ENCODE assay signal across 8 cellular contexts in the genomic region with DNA sequence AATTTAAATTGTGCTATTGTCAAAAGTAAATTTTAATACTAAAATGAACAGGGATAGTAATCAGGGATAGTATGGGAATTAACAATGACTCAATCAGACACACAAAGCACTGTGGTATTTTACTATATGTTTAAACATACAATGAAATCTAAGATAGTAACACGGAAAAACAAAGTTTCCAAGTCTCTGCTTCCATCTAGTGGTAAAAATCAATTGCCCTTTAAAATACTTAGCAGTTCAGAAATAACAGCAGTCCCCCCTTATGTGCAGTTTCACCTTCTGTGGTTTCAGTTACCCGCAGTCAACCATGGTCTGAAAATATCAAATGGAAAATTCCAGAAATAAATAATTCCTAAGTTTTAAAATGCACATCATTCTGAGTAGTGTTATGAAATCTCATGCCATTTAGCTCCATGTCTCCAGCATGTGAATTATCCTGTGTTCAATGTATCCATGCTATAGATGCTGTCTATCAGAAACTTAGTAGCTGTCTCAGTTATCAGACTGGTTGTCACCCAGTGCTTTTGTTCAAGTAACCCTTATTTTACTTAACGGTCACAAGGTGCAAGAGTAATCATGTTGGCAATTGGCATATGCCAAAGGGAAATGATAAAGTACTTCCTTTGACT. TPM values are rescaled to one million over a fixed set of nuclear protein-coding genes. Genes with fewer than 3 reads are reported as not detected.
A peak's percentile ranks its signal among the peaks of the same experiment; 100 is the strongest.
DNase-seq lines count a peak whose midpoint lies in the region; ATAC-seq, FAIRE-seq and TF ChIP-seq lines count a peak whose summit lies in the region.

No MANE protein-coding gene starts in this region.

- no peaks in the 10 kb centered on the region for H3K4me1 ChIP-seq in Panc1 (ENCODE audit: control insufficient read depth, insufficient read depth, low read length)

- no peak for FAIRE-seq in urothelium cell line (lab: Jason Lieb, UNC)

- H3K27ac ChIP-seq in Panc1 (ENCODE audit: low read length) = no peak overlapping the region

- POLR2A ChIA-PET in Panc1 (lab: Charles Lee) = no interaction called here

- no peaks in the 10 kb centered on the region for H3K9me3 ChIP-seq in Panc1 (ENCODE audit: control insufficient read depth, insufficient read depth, low read depth, low read length)

- H3K36me3 Mint-ChIP-seq in activated CD4-positive, alpha-beta T cell treated with anti-CD3 and anti-CD28 coated beads, Interleukin-2, amount 10 ng/mL, durations not matched to agents 24 days and 14 days (ENCODE audit: low read depth) = peaks cover 28% of the 10 kb centered on the region

- no peaks in the 10 kb centered on the region for H3K27me3 Mint-ChIP-seq in activated CD4-positive, alpha-beta T cell treated with anti-CD3 and anti-CD28 coated beads, Interleukin-2, amount 10 ng/mL, durations not matched to agents 24 days and 14 days

- H3K36me3 ChIP-seq in Panc1 (ENCODE audit: control insufficient read depth, insufficient read depth, low read length) = peaks cover 5% of the 10 kb centered on the region; the same call in 1 of the 2 replicates

- TF ChIP-seq POLR2A in erythroblast (IDR thresholded peaks at IDR 0.05; ENCODE audit: low read length) = no peak

- peak overlapping the region; percentile 51 for H3K27ac Mint-ChIP-seq in activated CD4-positive, alpha-beta T cell treated with anti-CD3 and anti-CD28 coated beads, Interleukin-2, amount 10 ng/mL, durations not matched to agents 24 days and 14 days

- no TSS peak for BruUV-seq in Panc1 (replicated peaks; lab: Mats Ljungman, UMichigan)

- H3K4me3 ChIP-seq in Panc1 (ENCODE audit: low read depth in 2 of 2, low read length in 2 of 2) = no peak overlapping the region

- in situ Hi-C loops in Panc1 (cut with HindIII; ENCODE audit: low pct_unique_long_range_greater_than_20kb, low sequenced_read_pairs) = no loop called here

- TF ChIP-seq CTCF in Panc1 (IDR thresholded peaks at IDR 0.05) = peak; percentile 45; the same call in 1 of the 2 replicates

- peak; percentile 55 for ATAC-seq in HG02885 (IDR thresholded peaks at IDR 0.05; ENCODE audit: poor library complexity, unreplicated experiment)
- no peak for ATAC-seq in Panc1
- no peak for ATAC-seq in GM18519 (IDR thresholded peaks at IDR 0.05; ENCODE audit: low FRiP score, unreplicated experiment)

- H3K9me3 Mint-ChIP-seq in activated CD4-positive, alpha-beta T cell treated with anti-CD3 and anti-CD28 coated beads, Interleukin-2, amount 10 ng/mL, durations not matched to agents 24 days and 14 days = no peaks in the 10 kb centered on the region

- CTCF ChIA-PET in Panc1 (lab: Charles Lee) = interaction anchor here (0.6 kb wide), 1 partner anchor 295 kb away, joined by 6 read pairs; no protein-coding TSS in a partner anchor

- no peaks in the 10 kb centered on the region for H3K27me3 ChIP-seq in Panc1 (ENCODE audit: control insufficient read depth, insufficient read depth, low read length)

- intact Hi-C loops in activated CD4-positive, alpha-beta T cell treated with anti-CD3 and anti-CD28 coated beads, Interleukin-2, amount 10 ng/mL, durations not matched to agents 24 days and 14 days (cut with micrococcal nuclease) = loop anchor here (10.0 kb wide), 1 partner anchor 1264 kb away; no protein-coding TSS in a partner anchor
- intact Hi-C loops in Panc1 (cut with micrococcal nuclease; ENCODE audit: unreplicated experiment) = no loop called here

- H3K4me3 Mint-ChIP-seq in activated CD4-positive, alpha-beta T cell treated with anti-CD3 and anti-CD28 coated beads, Interleukin-2, amount 10 ng/mL, durations not matched to agents 24 days and 14 days = peak overlapping the region; percentile 69

- peak; percentile 63 for DNase-seq in activated CD4-positive, alpha-beta T cell treated with anti-CD3 and anti-CD28 coated beads, Interleukin-2, amount 10 ng/mL, durations not matched to agents 24 days and 14 days
- DNase-seq in activated CD4-positive, alpha-beta T cell treated with anti-CD3 and anti-CD28 coated beads for 1 hour = no peak
- DNase-seq in Panc1 (ENCODE audit: low read depth, low spot score) (peak; percentile 4), erythroblast (lab: John Stamatoyannopoulos, UW) (peak; percentile 46 to 56), urothelium cell line (ENCODE audit: low spot score) (peak; percentile 2)
- no peak for DNase-seq in stimulated activated CD4-positive, alpha-beta T cell treated with anti-CD3 and anti-CD28 coated beads, Interleukin-15, amount 100 ng/mL, for 24 hours

- peaks cover 19% of the 10 kb centered on the region for H3K4me1 Mint-ChIP-seq in activated CD4-positive, alpha-beta T cell treated with anti-CD3 and anti-CD28 coated beads, Interleukin-2, amount 10 ng/mL, durations not matched to agents 24 days and 14 days

RNA-seq across cellular contexts. Expression of a gene that starts 58.5 kb away (rescaled TPM):
- total RNA-seq in activated CD4-positive, alpha-beta T cell treated with anti-CD3 and anti-CD28 coated beads, Interleukin-2, amount 10 ng/mL, durations not matched to agents 24 days and 14 days = 155 and 160 TPM in 2 replicates
- 22.3 TPM for total RNA-seq in Panc1 (2021; ENCODE audit: unreplicated experiment)
- 6.6 TPM for polyA plus RNA-seq in Panc1 (2012; ENCODE audit: insufficient read length)

Comparison
In these comparisons a context has a peak if more than half of its experiments do, and no peak if none do; other contexts are left out.
1. DNase-seq: peak in activated CD4-positive, alpha-beta T cell treated with anti-CD3 and anti-CD28 coated beads, Interleukin-2, amount 10 ng/mL, durations not matched to agents 24 days and 14 days (single experiment), Panc1 (single experiment), erythroblast (2 of 2) and urothelium cell line (single experiment); none in activated CD4-positive, alpha-beta T cell treated with anti-CD3 and anti-CD28 coated beads for 1 hour (single experiment) and stimulated activated CD4-positive, alpha-beta T cell treated with anti-CD3 and anti-CD28 coated beads, Interleukin-15, amount 100 ng/mL, for 24 hours (single experiment).